32 cellular contexts compared by ENCODE assay signal in the genomic region with DNA sequence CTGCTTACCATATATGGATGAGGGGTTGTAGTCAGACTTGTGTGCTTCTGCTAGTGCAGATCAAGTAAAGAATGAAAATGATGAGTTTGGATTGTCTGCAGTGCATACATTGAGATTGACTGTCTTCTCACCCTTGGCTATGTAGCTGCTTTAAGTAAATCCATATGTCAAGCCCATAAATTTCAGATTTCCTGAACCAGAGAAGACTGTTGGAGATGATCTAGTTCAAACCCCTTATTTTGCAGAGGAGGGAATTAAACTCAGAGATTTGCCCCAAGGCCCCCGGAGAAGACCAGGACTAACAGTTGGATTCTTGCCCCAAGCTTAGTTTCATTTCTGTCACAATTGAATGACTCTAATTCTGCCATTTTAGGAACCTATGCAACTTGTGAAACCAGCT.
"Had no signal": no experiment of that assay in that cellular context is flagged by ENCODE, and none has a peak within 500 bp of the region (broad histone marks: within the 10 kb centered on the region; RNA-seq: fewer than 3 reads in every experiment).

No MANE protein-coding gene starts in this region.

- H3K4me1 Mint-ChIP-seq: activated naive CD4-positive, alpha-beta T cell treated with anti-CD3 and anti-CD28 coated beads, Interleukin-2, amount 50 U/mL, for 24 hours; activated naive CD8-positive, alpha-beta T cell treated with anti-CD3 and anti-CD28 coated beads for 36 hours; activated naive CD8-positive, alpha-beta T cell treated with anti-CD3 and anti-CD28 coated beads, Interleukin-2, amount 50 U/mL, for 24 hours had no signal

- H3K9me3 Mint-ChIP-seq: activated CD8-positive, alpha-beta T cell treated with anti-CD3 and anti-CD28 coated beads for 36 hours; activated naive CD4-positive, alpha-beta T cell treated with anti-CD3 and anti-CD28 coated beads for 36 hours; activated naive CD4-positive, alpha-beta T cell treated with anti-CD3 and anti-CD28 coated beads, Interleukin-2, amount 50 U/mL, for 24 hours; activated naive CD8-positive, alpha-beta T cell treated with anti-CD3 and anti-CD28 coated beads for 36 hours; activated naive CD8-positive, alpha-beta T cell treated with anti-CD3 and anti-CD28 coated beads, Interleukin-2, amount 50 U/mL, for 24 hours; activated T-helper 1 cell treated with anti-CD3 and anti-CD28 coated beads, Interleukin-12 subunit alpha, Interleukin-12 subunit beta, Interleukin-2, Interleukin-4 antibody, amounts not matched to agents 30 ng/mL and 10 ng/mL and 1 ng/mL, durations not matched to agents 14 hours and 24 hours and 36 hours; activated T-helper 2 cell treated with anti-CD3 and anti-CD28 coated beads, Interferon-gamma antibody, Interleukin-2, Interleukin-4, amounts not matched to agents 10 μg/mL and 5 μg/mL and 100 μg/mL, durations not matched to agents 14 hours and 24 hours and 36 hours had no signal

- H3K27me3 Mint-ChIP-seq: activated CD8-positive, alpha-beta T cell treated with anti-CD3 and anti-CD28 coated beads for 36 hours; activated naive CD4-positive, alpha-beta T cell treated with anti-CD3 and anti-CD28 coated beads, Interleukin-2, amount 50 U/mL, for 24 hours; activated naive CD8-positive, alpha-beta T cell treated with anti-CD3 and anti-CD28 coated beads, Interleukin-2, amount 50 U/mL, for 24 hours; effector memory CD8-positive, alpha-beta T cell had no signal

- H3K36me3 ChIP-seq: adrenal gland, esophagus muscularis mucosa, gastrocnemius medialis, heart left ventricle had no signal

- H3K4me1 ChIP-seq: adrenal gland, body of pancreas, esophagus muscularis mucosa, gastrocnemius medialis, heart left ventricle had no signal

- H3K36me3 Mint-ChIP-seq: activated naive CD4-positive, alpha-beta T cell treated with anti-CD3 and anti-CD28 coated beads, Interleukin-2, amount 50 U/mL, for 24 hours; activated naive CD8-positive, alpha-beta T cell treated with anti-CD3 and anti-CD28 coated beads for 36 hours had no signal

- ATAC-seq: activated CD8-positive, alpha-beta T cell treated with anti-CD3 and anti-CD28 coated beads for 36 hours; activated naive CD8-positive, alpha-beta T cell treated with anti-CD3 and anti-CD28 coated beads, Interleukin-2, amount 50 U/mL, for 24 hours; body of pancreas; effector memory CD8-positive, alpha-beta T cell; foreskin keratinocyte; gastrocnemius medialis; heart left ventricle; WTC11 had no signal

- H3K27me3 ChIP-seq: adrenal gland, body of pancreas, esophagus muscularis mucosa, foreskin keratinocyte, gastrocnemius medialis, heart left ventricle had no signal

- H3K9me3 ChIP-seq: adrenal gland, body of pancreas, esophagus muscularis mucosa, gastrocnemius medialis, heart left ventricle had no signal

- H3K4me3 Mint-ChIP-seq: activated CD8-positive, alpha-beta T cell treated with anti-CD3 and anti-CD28 coated beads for 36 hours; activated naive CD4-positive, alpha-beta T cell treated with anti-CD3 and anti-CD28 coated beads for 36 hours; activated naive CD4-positive, alpha-beta T cell treated with anti-CD3 and anti-CD28 coated beads, Interleukin-2, amount 50 U/mL, for 24 hours; activated naive CD8-positive, alpha-beta T cell treated with anti-CD3 and anti-CD28 coated beads for 36 hours; activated naive CD8-positive, alpha-beta T cell treated with anti-CD3 and anti-CD28 coated beads, Interleukin-2, amount 50 U/mL, for 24 hours; activated T-helper 1 cell treated with anti-CD3 and anti-CD28 coated beads, Interleukin-12 subunit alpha, Interleukin-12 subunit beta, Interleukin-2, Interleukin-4 antibody, amounts not matched to agents 30 ng/mL and 10 ng/mL and 1 ng/mL, durations not matched to agents 14 hours and 24 hours and 36 hours; effector memory CD8-positive, alpha-beta T cell; WTC11 had no signal

- DNase-seq: activated CD4-positive, alpha-beta T cell treated with anti-CD3 and anti-CD28 coated beads for 1 hour; activated CD4-positive, alpha-beta T cell treated with anti-CD3 and anti-CD28 coated beads for 48 hours; activated CD4-positive, alpha-beta T cell treated with anti-CD3 and anti-CD28 coated beads, Interleukin-2, amount 50 U/mL, for 1 hour; activated CD4-positive, alpha-beta T cell treated with anti-CD3 and anti-CD28 coated beads, Interleukin-2, amount 50 U/mL, for 48 hours; activated CD8-positive, alpha-beta memory T cell treated with anti-CD3 and anti-CD28 coated beads for 24 hours; activated CD8-positive, alpha-beta T cell treated with anti-CD3 and anti-CD28 coated beads for 36 hours; activated effector memory CD4-positive, alpha-beta T cell treated with anti-CD3 and anti-CD28 coated beads, Interleukin-2, amount 50 U/mL, for 16 hours; activated naive CD4-positive, alpha-beta T cell treated with anti-CD3 and anti-CD28 coated beads for 36 hours; activated naive CD8-positive, alpha-beta T cell treated with anti-CD3 and anti-CD28 coated beads for 36 hours; activated naive CD8-positive, alpha-beta T cell treated with anti-CD3 and anti-CD28 coated beads, Interleukin-2, amount 50 U/mL, for 24 hours; activated T-cell treated with anti-CD3 and anti-CD28 coated beads, Interleukin-2, amount 50 U/mL, for 1 hour; activated T-cell treated with anti-CD3 and anti-CD28 coated beads, Interleukin-2, amount 50 U/mL, for 48 hours; adrenal gland; amygdala; aorta; body of pancreas; caudate nucleus; cortex of kidney; dermis blood vessel endothelial cell; effector CD4-positive, alpha-beta T cell; effector memory CD8-positive, alpha-beta T cell; erythroblast; foreskin keratinocyte; gastrocnemius medialis; glutamatergic neuron; heart left ventricle; T-helper 2 cell had no signal

- H3K4me3 ChIP-seq: adrenal gland, body of pancreas, esophagus muscularis mucosa, gastrocnemius medialis, heart left ventricle had no signal

- H3K27ac Mint-ChIP-seq: activated CD8-positive, alpha-beta T cell treated with anti-CD3 and anti-CD28 coated beads for 36 hours; activated naive CD4-positive, alpha-beta T cell treated with anti-CD3 and anti-CD28 coated beads for 36 hours; activated naive CD4-positive, alpha-beta T cell treated with anti-CD3 and anti-CD28 coated beads, Interleukin-2, amount 50 U/mL, for 24 hours; activated naive CD8-positive, alpha-beta T cell treated with anti-CD3 and anti-CD28 coated beads for 36 hours; activated naive CD8-positive, alpha-beta T cell treated with anti-CD3 and anti-CD28 coated beads, Interleukin-2, amount 50 U/mL, for 24 hours; activated T-helper 1 cell treated with anti-CD3 and anti-CD28 coated beads, Interleukin-12 subunit alpha, Interleukin-12 subunit beta, Interleukin-2, Interleukin-4 antibody, amounts not matched to agents 30 ng/mL and 10 ng/mL and 1 ng/mL, durations not matched to agents 14 hours and 24 hours and 36 hours; activated T-helper 2 cell treated with anti-CD3 and anti-CD28 coated beads, Interferon-gamma antibody, Interleukin-2, Interleukin-4, amounts not matched to agents 10 μg/mL and 5 μg/mL and 100 μg/mL, durations not matched to agents 14 hours and 24 hours and 36 hours; effector memory CD8-positive, alpha-beta T cell; WTC11 had no signal

- H3K27ac ChIP-seq: adrenal gland, body of pancreas, esophagus muscularis mucosa, foreskin keratinocyte, gastrocnemius medialis, heart left ventricle had no signal
